ENCODE assay signal across 8 cellular contexts in the genomic region with DNA sequence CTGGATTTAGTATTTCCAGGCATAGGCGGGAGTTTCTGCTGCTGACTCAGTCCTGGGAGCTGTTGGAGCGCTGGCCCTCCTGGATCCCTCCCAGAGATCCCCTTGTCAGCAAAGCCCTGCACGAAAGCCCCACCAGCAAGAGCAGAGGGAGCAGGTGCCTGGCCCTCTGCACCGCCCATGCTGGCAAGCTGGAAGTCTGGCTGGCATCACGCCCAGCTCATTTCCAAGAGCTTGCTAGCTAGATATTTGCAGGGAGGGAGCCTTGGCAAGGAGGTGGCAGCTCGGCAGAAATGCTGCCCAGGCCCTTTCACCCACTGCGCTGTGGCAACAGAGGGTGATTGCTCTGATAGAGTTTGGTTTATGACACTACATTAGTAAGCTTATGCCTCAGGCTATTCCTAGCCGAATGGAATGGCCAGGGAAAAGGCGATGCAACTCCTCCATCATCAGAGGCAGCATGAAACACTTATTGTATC.
DNase-seq lines count a peak whose midpoint lies in the region; ATAC-seq and TF ChIP-seq lines count a peak whose summit lies in the region.

No MANE protein-coding gene starts in this region.

- DNase-seq in HS-27A (ENCODE audit: low read depth) (peak; percentile 11), SJCRH30 (peak; percentile 90 to 93), heart right ventricle (peak; percentile 86), skeletal muscle cell (ENCODE audit: low read depth) (peak; percentile 61), NOMO-1 (lab: John Stamatoyannopoulos, UW; ENCODE audit: unreplicated experiment in 2 of 2) (no peak), KG1 (lab: John Stamatoyannopoulos, UW) (no peak)

- ATAC-seq in heart right ventricle (peak; percentile 90 to 99 (median 98)), HG02759 (IDR thresholded peaks at IDR 0.05; ENCODE audit: unreplicated experiment) (no peak), GM19351 (IDR thresholded peaks at IDR 0.05; ENCODE audit: unreplicated experiment) (no peak)

- H3K9me3 ChIP-seq in SJCRH30 (replicated peaks), result no peaks in the 10 kb centered on the region
- H3K9me3 ChIP-seq in heart right ventricle, result no peaks in the 10 kb centered on the region

- no peaks in the 10 kb centered on the region for H3K27me3 ChIP-seq in SJCRH30
- peaks cover 0 to 5% (median 0%) of the 10 kb centered on the region in 7 donors for H3K27me3 ChIP-seq in heart right ventricle

- no peaks in the 10 kb centered on the region for H3K36me3 ChIP-seq in SJCRH30
- H3K36me3 ChIP-seq in heart right ventricle, result no peaks in the 10 kb centered on the region

- WGBS in heart right ventricle, 2 donors, result 33 to 38% methylated on average over 9 of the region's 9 CpGs

- H3K4me3 ChIP-seq in SJCRH30, result no peak overlapping the region
- H3K4me3 ChIP-seq in heart right ventricle, result no peak overlapping the region
- no peak overlapping the region for H3K4me3 ChIP-seq in skeletal muscle cell (ENCODE audit: low read depth, low read length)

- H3K4me1 ChIP-seq in SJCRH30 (peaks cover 4% of the 10 kb centered on the region), heart right ventricle (peaks cover 0 to 13% (median 6%) of the 10 kb centered on the region in 9 donors)

- intact Hi-C loops in heart right ventricle (cut with DNase I), result no loop called here

- H3K27ac ChIP-seq in SJCRH30, result no peak overlapping the region
- H3K27ac ChIP-seq in heart right ventricle, result peak overlapping the region in 4 of 10 donors; percentile 38 to 47 (median 42)

- TF ChIP-seq CTCF in heart right ventricle (IDR thresholded peaks at IDR 0.05), result no peak

Comparison
In these comparisons a context has a peak if more than half of its experiments do, and no peak if none do; other contexts are left out.
1. DNase-seq: peak in HS-27A (single experiment), SJCRH30 (2 of 2), heart right ventricle (2 of 2) and skeletal muscle cell (single experiment); none in NOMO-1 (0 of 2) and KG1 (single experiment).
2. ATAC-seq: peak in heart right ventricle (8 of 8); none in HG02759 (single experiment) and GM19351 (single experiment).